ENCODE assay signal across 8 cellular contexts in genomic region chrX:40096395-40097091, GRCh38. TPM values are rescaled to one million over a fixed set of nuclear protein-coding genes. Genes with fewer than 3 reads are reported as not detected.
DNase-seq lines count a peak whose midpoint lies in the region; ATAC-seq and TF ChIP-seq lines count a peak whose summit lies in the region.

No MANE protein-coding gene starts in this region.

- H3K4me3 ChIP-seq in fibroblast of the aortic adventitia (ENCODE audit: low read depth, low read length), result peak overlapping the region; percentile 68

- peak; percentile 48 for DNase-seq in ELR (ENCODE audit: low read depth)
- peak; percentile 43 for DNase-seq in NCI-H2227 treated with DMSO at 0.1 percent for 48 hours (lab: John Stamatoyannopoulos, UW)
- DNase-seq in fibroblast of the aortic adventitia (ENCODE audit: low read depth), result peak; percentile 43
- DNase-seq in nucleus accumbens (lab: John Stamatoyannopoulos, UW), result peak in 42 of 56 donors; percentile 3 to 61 (median 31)
- no peak for DNase-seq in COR-L47 (lab: John Stamatoyannopoulos, UW)

- peaks cover 5% of the 10 kb centered on the region for H3K4me1 Mint-ChIP-seq in activated T-helper 17 cell treated with anti-CD3 and anti-CD28 coated beads, Interleukin-2, amount 50 U/mL, for 72 hours

- peaks cover 34% of the 10 kb centered on the region for H3K36me3 Mint-ChIP-seq in activated T-helper 17 cell treated with anti-CD3 and anti-CD28 coated beads, Interleukin-2, amount 50 U/mL, for 72 hours (ENCODE audit: low read depth)

- no peak for TF ChIP-seq CTCF in fibroblast of the aortic adventitia (IDR thresholded peaks at IDR 0.05; ENCODE audit: insufficient read depth, low read length)

- H3K9me3 Mint-ChIP-seq in activated T-helper 17 cell treated with anti-CD3 and anti-CD28 coated beads, Interleukin-2, amount 50 U/mL, for 72 hours, result no peaks in the 10 kb centered on the region

- peak; percentile 18 for ATAC-seq in activated T-helper 17 cell treated with anti-CD3 and anti-CD28 coated beads, Interleukin-2, amount 50 U/mL, for 72 hours (replicated peaks)
- ATAC-seq in GM19455 (IDR thresholded peaks at IDR 0.05; ENCODE audit: unreplicated experiment), result no peak
- no peak for ATAC-seq in GM18502 (IDR thresholded peaks at IDR 0.05; ENCODE audit: poor library complexity, unreplicated experiment)

- H3K27ac Mint-ChIP-seq in activated T-helper 17 cell treated with anti-CD3 and anti-CD28 coated beads, Interleukin-2, amount 50 U/mL, for 72 hours, result peak overlapping the region; percentile 76

- H3K4me3 Mint-ChIP-seq in activated T-helper 17 cell treated with anti-CD3 and anti-CD28 coated beads, Interleukin-2, amount 50 U/mL, for 72 hours, result peak overlapping the region; percentile 96

- no peaks in the 10 kb centered on the region for H3K27me3 Mint-ChIP-seq in activated T-helper 17 cell treated with anti-CD3 and anti-CD28 coated beads, Interleukin-2, amount 50 U/mL, for 72 hours

RNA-seq across cellular contexts. Expression of gene BCOR, which starts 1.2 kb away (rescaled TPM):
- 10 to 100 TPM; 38.9 to 63.2 TPM for total RNA-seq in activated T-helper 17 cell treated with anti-CD3 and anti-CD28 coated beads, Interleukin-2, amount 50 U/mL, for 72 hours
- total RNA-seq in fibroblast of the aortic adventitia (ENCODE audit: low replicate concordance), result 8.2 and 12.7 TPM in 2 replicates
